18 cellular contexts compared by ENCODE assay signal in the genomic region with DNA sequence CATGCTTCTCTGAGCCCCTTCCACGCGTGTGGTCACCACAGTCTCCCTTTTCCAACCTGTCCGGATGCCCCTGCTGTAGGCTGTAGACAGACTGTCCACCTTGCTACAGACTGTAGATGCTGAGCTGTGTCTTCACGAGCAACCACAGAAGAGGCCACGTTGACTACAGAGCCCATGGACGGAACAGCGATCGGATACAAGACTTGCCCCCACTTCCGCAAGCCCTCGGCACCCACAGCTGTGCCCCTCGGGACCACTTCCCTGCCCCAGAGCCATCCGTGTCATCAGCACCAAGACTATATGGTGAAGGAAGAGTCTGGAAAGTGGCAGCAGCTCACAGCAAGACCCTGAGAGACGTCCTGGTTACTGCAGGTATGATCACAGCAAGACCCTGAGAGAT.
DNase-seq lines count a peak whose midpoint lies in the region; ATAC-seq and TF ChIP-seq lines count a peak whose summit lies in the region.
"Had no signal": no experiment of that assay in that cellular context is flagged by ENCODE, and none has a peak within 500 bp of the region (broad histone marks: within the 10 kb centered on the region; RNA-seq: fewer than 3 reads in every experiment).

No MANE protein-coding gene starts in this region.

- H3K27me3 ChIP-seq in CD4-positive, CD25-positive, alpha-beta regulatory T cell (ENCODE audit: control insufficient read depth, insufficient read depth, low read length): no peaks in the 10 kb centered on the region
- H3K27me3 ChIP-seq in neuronal stem cell (ENCODE audit: control insufficient read depth in 3 of 3, insufficient read depth in 3 of 3, low read depth in 1 of 3, low read length in 3 of 3): no peaks in the 10 kb centered on the region

- peak overlapping the region; percentile 38 for H3K9ac ChIP-seq in neuronal stem cell (ENCODE audit: low read depth, low read length, poor library complexity)

- H3K23ac ChIP-seq in neuronal stem cell (ENCODE audit: low read depth, low read length, poor library complexity): no peak overlapping the region

- H3K4me3 ChIP-seq in CD4-positive, CD25-positive, alpha-beta regulatory T cell (ENCODE audit: low read depth, low read length): no peak overlapping the region
- no peak overlapping the region for H3K4me3 ChIP-seq in neuronal stem cell (ENCODE audit: low read length in 2 of 2)
- H3K4me3 ChIP-seq: A549 had no signal

- H3K4ac ChIP-seq in neuronal stem cell (ENCODE audit: low read length): no peak overlapping the region

- no peak overlapping the region for H3K14ac ChIP-seq in neuronal stem cell (ENCODE audit: low read length)

- H3K4me3 Mint-ChIP-seq in T-helper 2 cell treated with Interferon-gamma antibody and Interleukin-4, amounts not matched to agents 5 μg/mL and 100 μg/mL, for 36 hours: no peak overlapping the region
- peak overlapping the region in 1 of 4 donors; percentile 44 for H3K4me3 Mint-ChIP-seq in CD4-positive, CD25-positive, alpha-beta regulatory T cell
- H3K4me3 Mint-ChIP-seq in chondrocyte (ENCODE audit: unreplicated experiment): no peak overlapping the region
- H3K4me3 Mint-ChIP-seq: CD8-positive, alpha-beta T cell; H9 had no signal

- H3K27ac Mint-ChIP-seq in T-helper 2 cell treated with Interferon-gamma antibody and Interleukin-4, amounts not matched to agents 5 μg/mL and 100 μg/mL, for 36 hours: peak overlapping the region; percentile 21
- H3K27ac Mint-ChIP-seq in CD4-positive, CD25-positive, alpha-beta regulatory T cell: peak overlapping the region in 2 of 3 donors; percentile 36 to 59
- no peak overlapping the region for H3K27ac Mint-ChIP-seq in chondrocyte (ENCODE audit: unreplicated experiment)
- H3K27ac Mint-ChIP-seq: CD8-positive, alpha-beta T cell; H9 had no signal

- no peaks in the 10 kb centered on the region for H3K79me1 ChIP-seq in neuronal stem cell (ENCODE audit: low read depth, low read length)

- H3K4me1 ChIP-seq in CD4-positive, CD25-positive, alpha-beta regulatory T cell (ENCODE audit: control insufficient read depth, insufficient read depth, low read length, poor library complexity, severe bottlenecking): peaks cover 12% of the 10 kb centered on the region
- peaks cover 0 to 2% of the 10 kb centered on the region in 2 donors for H3K4me1 ChIP-seq in neuronal stem cell (ENCODE audit: control insufficient read depth in 2 of 2, insufficient read depth in 1 of 2, low read depth in 1 of 2, low read length in 2 of 2)
- H3K4me1 ChIP-seq: A549 had no signal

- H2BK15ac ChIP-seq in neuronal stem cell (ENCODE audit: low read length): peak overlapping the region; percentile 81

- H2BK12ac ChIP-seq in neuronal stem cell (ENCODE audit: low read length): no peak overlapping the region

- H4K8ac ChIP-seq in neuronal stem cell (ENCODE audit: low read depth, low read length): no peak overlapping the region

- peak overlapping the region; percentile 17 for H3K18ac ChIP-seq in neuronal stem cell (ENCODE audit: low read length)

- peaks cover 7% of the 10 kb centered on the region for H3K4me1 Mint-ChIP-seq in T-helper 2 cell treated with Interferon-gamma antibody and Interleukin-4, amounts not matched to agents 5 μg/mL and 100 μg/mL, for 36 hours (ENCODE audit: low read depth)
- peaks cover 0 to 32% (median 4%) of the 10 kb centered on the region in 4 donors for H3K4me1 Mint-ChIP-seq in CD4-positive, CD25-positive, alpha-beta regulatory T cell
- no peaks in the 10 kb centered on the region for H3K4me1 Mint-ChIP-seq in chondrocyte (ENCODE audit: low read depth)

- H3K36me3 Mint-ChIP-seq in T-helper 2 cell treated with Interferon-gamma antibody and Interleukin-4, amounts not matched to agents 5 μg/mL and 100 μg/mL, for 36 hours (ENCODE audit: low read depth): no peaks in the 10 kb centered on the region
- H3K36me3 Mint-ChIP-seq in CD4-positive, CD25-positive, alpha-beta regulatory T cell: no peaks in the 10 kb centered on the region
- H3K36me3 Mint-ChIP-seq in chondrocyte (ENCODE audit: low read depth): no peaks in the 10 kb centered on the region
- H3K36me3 Mint-ChIP-seq: CD8-positive, alpha-beta T cell had no signal

- peak overlapping the region; percentile 56 for H4K91ac ChIP-seq in neuronal stem cell (ENCODE audit: low read depth, low read length, poor library complexity)

- H3K9me3 Mint-ChIP-seq in T-helper 2 cell treated with Interferon-gamma antibody and Interleukin-4, amounts not matched to agents 5 μg/mL and 100 μg/mL, for 36 hours: no peaks in the 10 kb centered on the region
- H3K9me3 Mint-ChIP-seq in CD4-positive, CD25-positive, alpha-beta regulatory T cell: no peaks in the 10 kb centered on the region
- H3K9me3 Mint-ChIP-seq in chondrocyte (ENCODE audit: low read depth): no peaks in the 10 kb centered on the region
- H3K9me3 Mint-ChIP-seq: CD8-positive, alpha-beta T cell; H9 had no signal

- H3K4me2 ChIP-seq in neuronal stem cell (ENCODE audit: insufficient read depth, low read length, poor library complexity, severe bottlenecking): no peak overlapping the region
- H3K4me2 ChIP-seq: A549 had no signal

- no peaks in the 10 kb centered on the region for H3K9me3 ChIP-seq in CD4-positive, CD25-positive, alpha-beta regulatory T cell (ENCODE audit: control insufficient read depth in 2 of 2, low read length in 2 of 2)
- H3K9me3 ChIP-seq in neuronal stem cell (replicated peaks in 1 of 2; ENCODE audit: control insufficient read depth in 2 of 2, insufficient read depth in 1 of 2, low read depth in 1 of 2, low read length in 2 of 2): no peaks in the 10 kb centered on the region
- H3K9me3 ChIP-seq: A549 had no signal

- TF ChIP-seq CTCF in chondrocyte (IDR thresholded peaks at IDR 0.05): no peak

- no peak overlapping the region for H3K27ac ChIP-seq in CD4-positive, CD25-positive, alpha-beta regulatory T cell (ENCODE audit: insufficient read depth, low read length, poor library complexity, severe bottlenecking)
- no peak overlapping the region for H3K27ac ChIP-seq in neuronal stem cell (replicated peaks; ENCODE audit: low read length)
- H3K27ac ChIP-seq: 22Rv1, A549, C4-2B had no signal

- H2BK5ac ChIP-seq in neuronal stem cell (ENCODE audit: low read length): no peak overlapping the region

- no peak overlapping the region for H2AFZ ChIP-seq in neuronal stem cell (ENCODE audit: low read length)

- no peaks in the 10 kb centered on the region for H3K27me3 Mint-ChIP-seq in T-helper 2 cell treated with Interferon-gamma antibody and Interleukin-4, amounts not matched to agents 5 μg/mL and 100 μg/mL, for 36 hours (ENCODE audit: low read depth)
- H3K27me3 Mint-ChIP-seq in CD4-positive, CD25-positive, alpha-beta regulatory T cell: no peaks in the 10 kb centered on the region
- H3K27me3 Mint-ChIP-seq in chondrocyte (ENCODE audit: low read depth): peaks cover 3% of the 10 kb centered on the region

- no peaks in the 10 kb centered on the region for H3K36me3 ChIP-seq in CD4-positive, CD25-positive, alpha-beta regulatory T cell (ENCODE audit: control insufficient read depth, insufficient read depth, low read length)
- no peaks in the 10 kb centered on the region for H3K36me3 ChIP-seq in neuronal stem cell (replicated peaks in 1 of 2; ENCODE audit: control insufficient read depth in 2 of 2, insufficient read depth in 2 of 2, low read length in 2 of 2)

- no peak overlapping the region for H2BK120ac ChIP-seq in neuronal stem cell (ENCODE audit: low read depth, low read length)

- ATAC-seq in CD4-positive, CD25-positive, alpha-beta regulatory T cell (ENCODE audit: low read depth in 2 of 2): no peak
- ATAC-seq in HG03097 (IDR thresholded peaks at IDR 0.05; ENCODE audit: low FRiP score, unreplicated experiment): no peak
- ATAC-seq: A549; CD8-positive, alpha-beta T cell had no signal

- peak overlapping the region; percentile 26 for H2AK5ac ChIP-seq in neuronal stem cell (ENCODE audit: low read depth, low read length)

- no CpG with 5 or more reads among the region's 13 CpGs for WGBS in neuronal stem cell (ENCODE audit: extremely low coverage in 2 of 2, insufficient read length in 2 of 2, insufficient replicate concordance in 1 of 2), 2 donors

- DNase-seq in T-helper 2 cell treated with Interferon-gamma antibody and Interleukin-4, amounts not matched to agents 5 μg/mL and 100 μg/mL, for 36 hours (ENCODE audit: low spot score): no peak
- no peak for DNase-seq in T-helper 2 cell
- DNase-seq in CD4-positive, CD25-positive, alpha-beta regulatory T cell: no peak
- peak; percentile 65 for DNase-seq in chondrocyte (ENCODE audit: low spot score)
- DNase-seq in neuronal stem cell (ENCODE audit: low spot score): no peak
- no peak for DNase-seq in central memory CD4-positive, alpha-beta T cell
- no peak for DNase-seq in SKM-1 treated with dmso at 0.1 percent for 144 hours (lab: John Stamatoyannopoulos, UW; ENCODE audit: unreplicated experiment)
- DNase-seq: AML-193; Calu3; CD8-positive, alpha-beta T cell; DMS79 treated with DMSO at 0.1 percent for 48 hours; GF-D8; GOT3; H9 had no signal
